Comparison of ENCODE assay signal across 26 cellular contexts in genomic region chr1:169618367-169618766, GRCh38. TPM values are rescaled to one million over a fixed set of nuclear protein-coding genes. Genes with fewer than 3 reads are reported as not detected.
"Had no signal": no experiment of that assay in that cellular context is flagged by ENCODE, and none has a peak within 500 bp of the region (broad histone marks: within the 10 kb centered on the region; RNA-seq: fewer than 3 reads in every experiment).

No MANE protein-coding gene starts in this region.

- H3K27ac ChIP-seq: adrenal gland, breast epithelium, KMS-11, SJCRH30 had no signal

- H3K36me3 ChIP-seq: adrenal gland, breast epithelium, SJCRH30 had no signal

- H3K9me3 ChIP-seq: adrenal gland, breast epithelium, SJCRH30, SK-N-SH had no signal

- ATAC-seq: activated CD4-positive, CD25-positive, alpha-beta regulatory T cell treated with anti-CD3 and anti-CD28 coated beads, Interleukin-2, amount 50 U/mL, for 24 hours; activated CD8-positive, alpha-beta T cell treated with anti-CD3 and anti-CD28 coated beads for 36 hours; Panc1 had no signal

- H3K4me1 ChIP-seq: adrenal gland, breast epithelium, SJCRH30 had no signal

- H3K27me3 ChIP-seq: adrenal gland, breast epithelium, SJCRH30 had no signal

- DNase-seq: activated CD4-positive, alpha-beta T cell treated with anti-CD3 and anti-CD28 coated beads for 4 hours; activated CD8-positive, alpha-beta memory T cell treated with anti-CD3 and anti-CD28 coated beads, Interleukin-2, amount 50 U/mL, for 4 hours; activated CD8-positive, alpha-beta T cell treated with anti-CD3 and anti-CD28 coated beads for 36 hours; activated naive CD4-positive, alpha-beta T cell treated with anti-CD3 and anti-CD28 coated beads, Interleukin-2, amount 50 U/mL, for 16 hours; activated naive CD8-positive, alpha-beta T cell treated with anti-CD3 and anti-CD28 coated beads, Interleukin-2, amount 10 ng/mL, durations not matched to agents 7 days and 5 days; activated T-cell treated with anti-CD3 and anti-CD28 coated beads, Interleukin-2, amount 50 U/mL, for 1 hour; adrenal gland; anterior cingulate cortex; NCI-H1092; NCI-H1417; NCI-H1930; NCI-H2107; NCI-H345; NCI-H510A treated with DMSO at 0.1 percent for 48 hours; NCI-H69; NK-92 treated with Interleukin-12 subunit alpha and Interleukin-12 subunit beta, amount 100 ng/mL, for 24 hours; OCI-M1; Right ventricle myocardium superior; RPMI8226; SJCRH30; SK-N-SH had no signal

- H3K4me3 ChIP-seq: adrenal gland, breast epithelium, SJCRH30 had no signal

RNA-seq across cellular contexts. Expression of gene SELP, which starts 11.6 kb away (rescaled TPM):
- total RNA-seq: MCF 10A, SJCRH30 had no signal

RNA-seq across cellular contexts. Expression of gene F5, which starts 32.1 kb away (rescaled TPM):
- total RNA-seq: SJCRH30 had no signal
